Comparison of ENCODE assay signal across 1 cellular context in the genomic region with DNA sequence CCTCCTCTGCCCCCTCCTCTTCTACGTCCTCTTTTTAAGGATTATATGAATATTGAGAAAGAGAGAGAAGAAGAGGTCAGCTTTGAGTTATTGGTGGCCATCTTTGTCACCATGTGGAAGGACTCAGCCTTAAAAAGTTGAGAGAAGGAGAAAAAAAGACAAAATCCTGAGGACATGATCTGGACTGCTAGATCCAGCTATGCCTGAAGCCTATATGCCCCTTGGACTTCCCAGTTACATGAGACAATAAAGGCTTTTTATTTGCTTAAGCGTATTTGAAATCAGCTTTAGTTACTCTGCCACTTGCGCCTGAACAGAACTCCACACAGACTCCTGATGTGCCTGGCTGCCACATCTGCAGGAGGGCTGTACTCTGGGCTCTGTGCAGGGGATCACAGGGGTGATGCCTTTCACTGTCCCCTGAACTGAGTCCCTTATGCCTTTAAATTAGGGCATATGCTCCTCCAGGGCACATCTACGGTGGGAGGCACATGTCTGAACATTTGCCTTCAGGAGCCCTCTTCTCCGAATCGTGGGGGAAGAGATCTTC.
TF ChIP-seq lines count a peak whose summit lies in the region.

No MANE protein-coding gene starts in this region.

TF ChIP-seq in WTC11, 78 proteins besides CTCF, POLR2A, EP300 and RAD21 (continued from another document):
- TF ChIP-seq, protein P1, sequence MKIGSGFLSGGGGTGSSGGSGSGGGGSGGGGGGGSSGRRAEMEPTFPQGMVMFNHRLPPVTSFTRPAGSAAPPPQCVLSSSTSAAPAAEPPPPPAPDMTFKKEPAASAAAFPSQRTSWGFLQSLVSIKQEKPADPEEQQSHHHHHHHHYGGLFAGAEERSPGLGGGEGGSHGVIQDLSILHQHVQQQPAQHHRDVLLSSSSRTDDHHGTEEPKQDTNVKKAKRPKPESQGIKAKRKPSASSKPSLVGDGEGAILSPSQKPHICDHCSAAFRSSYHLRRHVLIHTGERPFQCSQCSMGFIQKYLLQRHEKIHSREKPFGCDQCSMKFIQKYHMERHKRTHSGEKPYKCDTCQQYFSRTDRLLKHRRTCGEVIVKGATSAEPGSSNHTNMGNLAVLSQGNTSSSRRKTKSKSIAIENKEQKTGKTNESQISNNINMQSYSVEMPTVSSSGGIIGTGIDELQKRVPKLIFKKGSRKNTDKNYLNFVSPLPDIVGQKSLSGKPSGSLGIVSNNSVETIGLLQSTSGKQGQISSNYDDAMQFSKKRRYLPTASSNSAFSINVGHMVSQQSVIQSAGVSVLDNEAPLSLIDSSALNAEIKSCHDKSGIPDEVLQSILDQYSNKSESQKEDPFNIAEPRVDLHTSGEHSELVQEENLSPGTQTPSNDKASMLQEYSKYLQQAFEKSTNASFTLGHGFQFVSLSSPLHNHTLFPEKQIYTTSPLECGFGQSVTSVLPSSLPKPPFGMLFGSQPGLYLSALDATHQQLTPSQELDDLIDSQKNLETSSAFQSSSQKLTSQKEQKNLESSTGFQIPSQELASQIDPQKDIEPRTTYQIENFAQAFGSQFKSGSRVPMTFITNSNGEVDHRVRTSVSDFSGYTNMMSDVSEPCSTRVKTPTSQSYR (CRISPR knock-in tag; IDR thresholded peaks at IDR 0.05) = no peak
- TF ChIP-seq, protein P2, sequence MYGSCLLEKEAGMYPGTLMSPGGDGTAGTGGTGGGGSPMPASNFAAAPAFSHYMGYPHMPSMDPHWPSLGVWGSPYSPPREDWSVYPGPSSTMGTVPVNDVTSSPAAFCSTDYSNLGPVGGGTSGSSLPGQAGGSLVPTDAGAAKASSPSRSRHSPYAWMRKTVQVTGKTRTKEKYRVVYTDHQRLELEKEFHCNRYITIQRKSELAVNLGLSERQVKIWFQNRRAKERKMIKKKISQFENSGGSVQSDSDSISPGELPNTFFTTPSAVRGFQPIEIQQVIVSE (CRISPR knock-in tag; IDR thresholded peaks at IDR 0.05; ENCODE audit: borderline replicate concordance) = no peak
